ENCODE assay signal across 10 cellular contexts in genomic region chr14:22824711-22825359, GRCh38. TPM values are rescaled to one million over a fixed set of nuclear protein-coding genes. Genes with fewer than 3 reads are reported as not detected.
A peak's percentile ranks its signal among the peaks of the same experiment; 100 is the strongest.
DNase-seq lines count a peak whose midpoint lies in the region; ATAC-seq and TF ChIP-seq lines count a peak whose summit lies in the region.
"Had no signal": no experiment of that assay in that cellular context is flagged by ENCODE, and none has a peak within 500 bp of the region (broad histone marks: within the 10 kb centered on the region; RNA-seq: fewer than 3 reads in every experiment).

No MANE protein-coding gene starts in this region.

- peaks cover 5% of the 10 kb centered on the region for H3K27me3 Mint-ChIP-seq in activated T-helper 1 cell treated with anti-CD3 and anti-CD28 coated beads, Interleukin-12 subunit alpha, Interleukin-12 subunit beta, Interleukin-2, Interleukin-4 antibody, amounts not matched to agents 30 ng/mL and 10 ng/mL and 1 ng/mL, durations not matched to agents 14 hours and 24 hours and 36 hours (ENCODE audit: insufficient read depth)

- no peak for TF ChIP-seq POLR2A in NB4 (IDR thresholded peaks at IDR 0.05; ENCODE audit: extremely low read depth, insufficient read length)

- H3K4me3 Mint-ChIP-seq in activated T-helper 1 cell treated with anti-CD3 and anti-CD28 coated beads, Interleukin-12 subunit alpha, Interleukin-12 subunit beta, Interleukin-2, Interleukin-4 antibody, amounts not matched to agents 30 ng/mL and 10 ng/mL and 1 ng/mL, durations not matched to agents 14 hours and 24 hours and 36 hours: no peak overlapping the region

- DNase-seq in GM13977 (ENCODE audit: low spot score) (peak; percentile 33), NB4 (ENCODE audit: low read depth) (peak; percentile 60), choroid plexus epithelial cell (ENCODE audit: low read depth) (peak; percentile 97), posterior vena cava (ENCODE audit: low spot score) (peak; percentile 81), NCI-H1417 treated with DMSO at 0.1 percent for 48 hours (lab: John Stamatoyannopoulos, UW) (no peak), left colon (no peak), anterior cingulate cortex (lab: John Stamatoyannopoulos, UW) (no peak)
- no peak for DNase-seq in activated T-helper 1 cell treated with anti-CD3 and anti-CD28 coated beads, Interleukin-12 subunit alpha, Interleukin-12 subunit beta, Interleukin-2, Interleukin-4 antibody, amounts not matched to agents 30 ng/mL and 10 ng/mL and 1 ng/mL, durations not matched to agents 14 hours and 24 hours and 36 hours (ENCODE audit: low spot score)
- DNase-seq: glutamatergic neuron had no signal

- H3K4me3 ChIP-seq in NB4 (ENCODE audit: low read depth, low read length): no peak overlapping the region
- no peak overlapping the region for H3K4me3 ChIP-seq in choroid plexus epithelial cell (ENCODE audit: low read depth, low read length)

- H3K36me3 Mint-ChIP-seq in activated T-helper 1 cell treated with anti-CD3 and anti-CD28 coated beads, Interleukin-12 subunit alpha, Interleukin-12 subunit beta, Interleukin-2, Interleukin-4 antibody, amounts not matched to agents 30 ng/mL and 10 ng/mL and 1 ng/mL, durations not matched to agents 14 hours and 24 hours and 36 hours (ENCODE audit: low read depth): peaks cover 2% of the 10 kb centered on the region

- intact Hi-C loops in posterior vena cava (cut with DNase I) (loop anchor here in 1 of 2 donors (5.0 kb wide), 1 partner anchor 438 kb away; no protein-coding TSS in a partner anchor), left colon (cut with DNase I, micrococcal nuclease) (loop anchor here in 1 of 2 donors (10.0 kb wide), 1 partner anchor 270 kb away; no protein-coding TSS in a partner anchor)
- intact Hi-C loops in activated T-helper 1 cell treated with anti-CD3 and anti-CD28 coated beads, Interleukin-12 subunit alpha, Interleukin-12 subunit beta, Interleukin-2, Interleukin-4 antibody, amounts not matched to agents 30 ng/mL and 10 ng/mL and 1 ng/mL, durations not matched to agents 14 hours and 24 hours and 36 hours (cut with micrococcal nuclease): no loop called here

- peaks cover 6% of the 10 kb centered on the region for H3K9me3 Mint-ChIP-seq in activated T-helper 1 cell treated with anti-CD3 and anti-CD28 coated beads, Interleukin-12 subunit alpha, Interleukin-12 subunit beta, Interleukin-2, Interleukin-4 antibody, amounts not matched to agents 30 ng/mL and 10 ng/mL and 1 ng/mL, durations not matched to agents 14 hours and 24 hours and 36 hours

- peaks cover 32% of the 10 kb centered on the region for H3K4me1 Mint-ChIP-seq in activated T-helper 1 cell treated with anti-CD3 and anti-CD28 coated beads, Interleukin-12 subunit alpha, Interleukin-12 subunit beta, Interleukin-2, Interleukin-4 antibody, amounts not matched to agents 30 ng/mL and 10 ng/mL and 1 ng/mL, durations not matched to agents 14 hours and 24 hours and 36 hours (ENCODE audit: low read depth)

- H3K27ac Mint-ChIP-seq in activated T-helper 1 cell treated with anti-CD3 and anti-CD28 coated beads, Interleukin-12 subunit alpha, Interleukin-12 subunit beta, Interleukin-2, Interleukin-4 antibody, amounts not matched to agents 30 ng/mL and 10 ng/mL and 1 ng/mL, durations not matched to agents 14 hours and 24 hours and 36 hours: no peak overlapping the region

- in situ Hi-C loops in GM13977 (cut with MboI; ENCODE audit: low pct_unique_long_range_greater_than_20kb, low sequenced_read_pairs, unreplicated experiment): no loop called here

- ATAC-seq in left colon: no peak

- no peak for TF ChIP-seq CTCF in GM13977 (IDR thresholded peaks at IDR 0.05; ENCODE audit: extremely low read depth, insufficient read depth, missing control alignments)
- TF ChIP-seq CTCF in NB4 (IDR thresholded peaks at IDR 0.05; ENCODE audit: low read depth, low read length): no peak
- TF ChIP-seq CTCF in choroid plexus epithelial cell (conservative IDR thresholded peaks at IDR 0.05; ENCODE audit: low read depth, low read length): no peak

RNA-seq across cellular contexts. Expression of gene MRPL52, which starts 4.9 kb away (rescaled TPM):
- 10 to 100 TPM; 58.5 to 58.9 TPM for total RNA-seq in posterior vena cava
- total RNA-seq in activated T-helper 1 cell treated with anti-CD3 and anti-CD28 coated beads, Interleukin-12 subunit alpha, Interleukin-12 subunit beta, Interleukin-2, Interleukin-4 antibody, amounts not matched to agents 30 ng/mL and 10 ng/mL and 1 ng/mL, durations not matched to agents 14 hours and 24 hours and 36 hours: 187 and 196 TPM in 2 replicates
- total RNA-seq in left colon: 10 to 100 TPM; 64.5 to 81.0 TPM

RNA-seq across cellular contexts. Expression of gene SLC7A7, which starts 9.6 kb away (rescaled TPM):
- total RNA-seq in posterior vena cava (10 to 100 TPM; 11.4 to 17.5 TPM), left colon (10 to 100 TPM in 1 of 2 donors, 1 to 10 TPM in 1; 8.4 to 17.4 TPM)
- 0.61 TPM in 1 of 2 replicates, not detected in the other for total RNA-seq in activated T-helper 1 cell treated with anti-CD3 and anti-CD28 coated beads, Interleukin-12 subunit alpha, Interleukin-12 subunit beta, Interleukin-2, Interleukin-4 antibody, amounts not matched to agents 30 ng/mL and 10 ng/mL and 1 ng/mL, durations not matched to agents 14 hours and 24 hours and 36 hours
- total RNA-seq: T-helper 2 cell treated with Interferon-gamma antibody and Interleukin-4, amounts not matched to agents 100 ng/mL and 5 ng/mL, for 36 hours had no signal

RNA-seq across cellular contexts. Expression of gene MMP14, which starts 11.6 kb away (rescaled TPM):
- total RNA-seq in posterior vena cava: 100 to 1,000 TPM; 229 to 234 TPM
- total RNA-seq in activated T-helper 1 cell treated with anti-CD3 and anti-CD28 coated beads, Interleukin-12 subunit alpha, Interleukin-12 subunit beta, Interleukin-2, Interleukin-4 antibody, amounts not matched to agents 30 ng/mL and 10 ng/mL and 1 ng/mL, durations not matched to agents 14 hours and 24 hours and 36 hours: 1.5 and 2.6 TPM in 2 replicates
- 100 to 1,000 TPM in 1 of 2 donors, 10 to 100 TPM in 1; 83.0 to 101 TPM for total RNA-seq in left colon

RNA-seq across cellular contexts. Expression of gene LRP10, which starts 46.7 kb away (rescaled TPM):
- total RNA-seq in posterior vena cava (100 to 1,000 TPM; 129 to 139 TPM), left colon (100 to 1,000 TPM; 263 to 308 TPM)
- 44.6 and 46.0 TPM in 2 replicates for total RNA-seq in activated T-helper 1 cell treated with anti-CD3 and anti-CD28 coated beads, Interleukin-12 subunit alpha, Interleukin-12 subunit beta, Interleukin-2, Interleukin-4 antibody, amounts not matched to agents 30 ng/mL and 10 ng/mL and 1 ng/mL, durations not matched to agents 14 hours and 24 hours and 36 hours

RNA-seq across cellular contexts. Expression of gene REM2, which starts 58.2 kb away (rescaled TPM):
- total RNA-seq in posterior vena cava: under 1 TPM; 0.23 to 0.43 TPM
- 0.39 TPM in 1 of 2 replicates, not detected in the other for total RNA-seq in activated T-helper 1 cell treated with anti-CD3 and anti-CD28 coated beads, Interleukin-12 subunit alpha, Interleukin-12 subunit beta, Interleukin-2, Interleukin-4 antibody, amounts not matched to agents 30 ng/mL and 10 ng/mL and 1 ng/mL, durations not matched to agents 14 hours and 24 hours and 36 hours
- under 1 TPM; 0.58 to 0.64 TPM for total RNA-seq in left colon

Comparison
In these comparisons a context has a peak if more than half of its experiments do, and no peak if none do; other contexts are left out.
1. DNase-seq: peak in GM13977 (single experiment), NB4 (single experiment), choroid plexus epithelial cell (single experiment) and posterior vena cava (single experiment); none in activated T-helper 1 cell treated with anti-CD3 and anti-CD28 coated beads, Interleukin-12 subunit alpha, Interleukin-12 subunit beta, Interleukin-2, Interleukin-4 antibody, amounts not matched to agents 30 ng/mL and 10 ng/mL and 1 ng/mL, durations not matched to agents 14 hours and 24 hours and 36 hours (single experiment), NCI-H1417 treated with DMSO at 0.1 percent for 48 hours (single experiment), left colon (0 of 2) and anterior cingulate cortex (0 of 58).
2. RNA of gene MMP14, which starts 11.6 kb away (total RNA-seq): 229 to 234 TPM in posterior vena cava and 83.0 to 101 TPM in left colon; 1.5 to 2.6 TPM in activated T-helper 1 cell treated with anti-CD3 and anti-CD28 coated beads, Interleukin-12 subunit alpha, Interleukin-12 subunit beta, Interleukin-2, Interleukin-4 antibody, amounts not matched to agents 30 ng/mL and 10 ng/mL and 1 ng/mL, durations not matched to agents 14 hours and 24 hours and 36 hours; every median in the first group is over 10 times any median in the second.